Comparison of ENCODE assay signal across 15 cellular contexts in the genomic region with DNA sequence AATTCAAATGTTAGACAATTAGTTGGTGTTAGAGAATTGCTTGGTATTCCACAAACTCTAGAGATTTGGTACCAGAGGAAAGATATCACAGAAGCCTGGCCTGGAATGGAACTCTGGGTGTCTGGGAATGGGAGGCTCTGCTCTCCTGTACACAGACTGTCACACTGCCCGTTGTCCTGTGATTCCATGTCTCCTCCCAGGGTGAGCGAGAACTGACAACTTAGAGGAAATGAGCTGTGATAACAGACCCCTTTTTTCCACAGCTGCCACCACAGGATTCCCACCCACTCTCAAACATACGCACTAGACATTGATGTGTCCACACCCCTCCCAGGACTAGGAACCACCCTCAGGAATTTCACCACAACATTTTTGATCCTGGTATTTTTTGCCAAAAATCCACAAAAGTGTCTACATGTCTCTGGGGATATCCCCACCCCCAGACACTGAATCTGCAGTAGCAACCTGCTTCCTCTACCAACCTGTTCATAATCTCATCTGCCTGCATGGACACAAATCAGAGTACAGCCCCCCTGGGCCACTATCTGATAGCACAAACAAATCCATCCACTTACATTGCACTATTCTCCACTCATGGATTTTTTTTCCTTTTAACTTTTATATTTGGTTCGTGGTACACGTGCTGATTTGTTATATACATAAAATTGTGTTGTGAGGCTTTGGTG. TPM values are rescaled to one million over a fixed set of nuclear protein-coding genes. Genes with fewer than 3 reads are reported as not detected.
A peak's percentile ranks its signal among the peaks of the same experiment; 100 is the strongest.
DNase-seq lines count a peak whose midpoint lies in the region; ATAC-seq, FAIRE-seq and TF ChIP-seq lines count a peak whose summit lies in the region.
"Had no signal": no experiment of that assay in that cellular context is flagged by ENCODE, and none has a peak within 500 bp of the region (broad histone marks: within the 10 kb centered on the region; RNA-seq: fewer than 3 reads in every experiment).

No MANE protein-coding gene starts in this region.

- no peaks in the 10 kb centered on the region for H3K36me3 ChIP-seq in GM12878 (ENCODE audit: control insufficient read depth in 2 of 2, insufficient read depth in 2 of 2, low read length in 1 of 2)

- TF ChIP-seq RAD21 in GM12878 (IDR thresholded peaks at IDR 0.05; ENCODE audit: insufficient read depth, low read depth, low read length): no peak

- intact Hi-C loops in GM12878 (cut with micrococcal nuclease; ENCODE audit: unreplicated experiment): loop anchor here (5.0 kb wide), 2 partner anchors 115 to 345 kb away; partner anchors contain the start of genes ZNF138 and ZNF680

- in situ Hi-C loops in GM12878 (cut with MboI): loop anchor here (10.0 kb wide), 1 partner anchor 593 kb away; the partner anchor contains the start of gene ZNF736

- H2AFZ ChIP-seq in GM12878 (ENCODE audit: control insufficient read depth, low read depth, low read length): no peak overlapping the region

- H3K27ac ChIP-seq in GM12878 (ENCODE audit: control insufficient read depth, insufficient read depth): no peak overlapping the region

- peak overlapping the region; percentile 18; the same call in 1 of the 2 replicates for H3K4me3 ChIP-seq in GM12878

- CTCF ChIA-PET in GM12878 (lab: Yijun Ruan, JAX): interaction anchor here (0.6 to 1.3 kb wide), 4 partner anchors 10 to 129 kb away, joined by 3 to 4 read pairs (median 3); no protein-coding TSS in a partner anchor

- SMC1A ChIA-PET in GM12878 (lab: Charles Lee; ENCODE audit: uncharacterized antibody, unreplicated experiment): interaction anchor here (1.0 to 1.6 kb wide), 4 partner anchors 9 to 236 kb away, joined by 3 to 5 read pairs (median 3); partner anchors contain the start of gene ERV3-1

- H4K20me1 ChIP-seq in GM12878 (ENCODE audit: control insufficient read depth, insufficient read depth): no peaks in the 10 kb centered on the region

- no peaks in the 10 kb centered on the region for H3K27me3 ChIP-seq in GM12878 (replicated peaks in 1 of 2; ENCODE audit: control insufficient read depth in 2 of 2, insufficient read depth in 2 of 2, low read length in 1 of 2)

- FAIRE-seq in GM12878 (lab: Jason Lieb, UNC): no peak
- FAIRE-seq: keratinocyte had no signal

- ATAC-seq in GM12878 (peak; percentile 10; the same call in 1 of the 3 replicates), HG02571 (IDR thresholded peaks at IDR 0.05; ENCODE audit: unreplicated experiment) (no peak)
- ATAC-seq: sciatic nerve had no signal

- POLR2A ChIA-PET in GM12878 (lab: Charles Lee): no interaction called here

- peak overlapping the region; percentile 29 for H3K27ac Mint-ChIP-seq in progenitor cell of endocrine pancreas

- DNase-seq in DMS53 (lab: John Stamatoyannopoulos, UW): peak; percentile 34
- no peak for DNase-seq in DMS53 treated with DMSO at 0.1 percent for 48 hours (lab: John Stamatoyannopoulos, UW; ENCODE audit: unreplicated experiment)
- peak; percentile 6 for DNase-seq in NCI-H2227 treated with DMSO at 0.1 percent for 48 hours (lab: John Stamatoyannopoulos, UW)
- DNase-seq in GM12878 (ENCODE audit: low read depth, low spot score): no peak
- DNase-seq in progenitor cell of endocrine pancreas (ENCODE audit: low spot score, unreplicated experiment): no peak
- DNase-seq in activated CD8-positive, alpha-beta memory T cell treated with anti-CD3 and anti-CD28 coated beads, Interleukin-2, amount 50 U/mL, for 4 hours: no peak
- no peak for DNase-seq in DMS153 treated with DMSO at 0.1 percent for 48 hours (lab: John Stamatoyannopoulos, UW; ENCODE audit: unreplicated experiment)
- DNase-seq: 8988T; amygdala; effector CD8-positive, alpha-beta T cell; foreskin melanocyte; NCI-H748 treated with DMSO at 0.1 percent for 48 hours had no signal

- H3K4me2 ChIP-seq in GM12878 (ENCODE audit: control insufficient read depth, insufficient read depth): 0 out of 2 replicates have a peak overlapping the region, but pooled peaks have one; percentile 27

- H3K4me1 Mint-ChIP-seq in progenitor cell of endocrine pancreas (ENCODE audit: low read depth): peaks cover 31% of the 10 kb centered on the region

- peaks cover 10% of the 10 kb centered on the region for H3K9me3 ChIP-seq in GM12878 (replicated peaks; ENCODE audit: control insufficient read depth, insufficient read depth, low read length)

- peaks cover 14% of the 10 kb centered on the region for H3K9me3 Mint-ChIP-seq in progenitor cell of endocrine pancreas (ENCODE audit: low read depth)

- TF ChIP-seq POLR2A in GM12878 (IDR thresholded peaks at IDR 0.05; ENCODE audit: low read depth, low read length): no peak

- peaks cover 15% of the 10 kb centered on the region for H3K36me3 Mint-ChIP-seq in progenitor cell of endocrine pancreas (ENCODE audit: insufficient read depth)

- RAD21 ChIA-PET in GM12878 (lab: Charles Lee; ENCODE audit: unreplicated experiment): interaction anchor here (0.6 to 1.7 kb wide), 3 partner anchors 113 to 601 kb away, joined by 3 read pairs; no protein-coding TSS in a partner anchor

- no peak for TF ChIP-seq EP300 in GM12878 (IDR thresholded peaks at IDR 0.05; ENCODE audit: borderline replicate concordance in 1 of 2, control insufficient read depth in 1 of 2, low read depth in 2 of 2, low read length in 2 of 2)

- TF ChIP-seq CTCF in GM12878 (IDR thresholded peaks at IDR 0.05 in 2 of 3, conservative IDR thresholded peaks at IDR 0.05 in 1 of 3; ENCODE audit: control insufficient read depth in 2 of 3, extremely low read depth in 1 of 3, insufficient read depth in 1 of 3, low read depth in 3 of 3, low read length in 3 of 3): no peak
- TF ChIP-seq CTCF in progenitor cell of endocrine pancreas (IDR thresholded peaks at IDR 0.05; ENCODE audit: unreplicated experiment): no peak

- 85% methylated on average over 5 of the region's 5 CpGs for WGBS in GM12878 (ENCODE audit: insufficient coverage, insufficient replicate concordance, low lambda C conversion rate, missing lambda C conversion rate)

- no peaks in the 10 kb centered on the region for H3K27me3 Mint-ChIP-seq in progenitor cell of endocrine pancreas

- H3K9ac ChIP-seq in GM12878 (ENCODE audit: control insufficient read depth, insufficient read depth, low read length): no peak overlapping the region

- H3K79me2 ChIP-seq in GM12878 (ENCODE audit: control insufficient read depth, insufficient read depth, low read length): peaks cover 53% of the 10 kb centered on the region

- no peaks in the 10 kb centered on the region for H3K4me1 ChIP-seq in GM12878 (ENCODE audit: control insufficient read depth, insufficient read depth, low read length)

- H3K4me3 Mint-ChIP-seq in progenitor cell of endocrine pancreas (ENCODE audit: low read depth): no peak overlapping the region

- BruUV-seq in GM12878 (replicated peaks; lab: Mats Ljungman, UMichigan): no TSS peak

TF ChIP-seq in GM12878, 131 proteins besides CTCF, POLR2A, EP300 and RAD21:
- TF ChIP-seq ZSCAN29 (IDR thresholded peaks at IDR 0.05) (peak; percentile 79; the same call in 1 of the 2 replicates), IRF4 (IDR thresholded peaks at IDR 0.05; ENCODE audit: low read depth, low read length) (no peak), IKZF2 (IDR thresholded peaks at IDR 0.05) (0 out of 4 replicates have a peak, but pooled peaks of 1 of the 2 experiments have one; percentile 34), IKZF1 (conservative IDR thresholded peaks at IDR 0.05) (peak; percentile 47; the same call in 1 of the 2 replicates)

RNA-seq across cellular contexts. Expression of gene ZNF273, which starts 4.7 kb away (rescaled TPM):
- total RNA-seq in GM12878 (2013; cell fraction: nucleolus; rRNA removed): 29.6 and 33.3 TPM in 2 replicates
- total RNA-seq in GM12878 (2014; rRNA removed) (7.2 and 10.8 TPM in 2 replicates), GM12878 (2014; rRNA removed; fragmentation: Illumina TruSeq; extraction: Trizol) (10.6 and 12.3 TPM in 2 replicates), GM12878 (2021) (4.9 and 5.5 TPM in 2 replicates), progenitor cell of endocrine pancreas (12.3 and 13.7 TPM in 2 replicates)
- 2.5 TPM for polyA plus RNA-seq in GM12878 (2011; ENCODE audit: low read depth)
- polyA plus RNA-seq in GM12878 (2011; rRNA removed) (11.2 and 17.9 TPM in 2 replicates), GM12878 (2014; fragmentation: Illumina TruSeq; extraction: Trizol) (8.2 and 8.5 TPM in 2 replicates), GM12878 (2014; fragmentation: Nextera tagmentation; extraction: Ambion mirVana) (10 to 100 TPM in 1 of 2 experiments, 1 to 10 TPM in 1; 5.1 to 10.3 TPM), GM12878 (2014; rRNA removed) (4.3 and 4.8 TPM in 2 replicates), GM12878 (2016; fragmentation: Nextera tagmentation; extraction: Ambion mirVana) (10 to 100 TPM in 1 of 2 experiments, 1 to 10 TPM in 1; 7.3 to 10.4 TPM)
- 5.3 and 5.4 TPM in 2 replicates for polyA plus RNA-seq in GM12878 (2011; cell fraction: cytosol; rRNA removed)
- 3.7 and 4.1 TPM in 2 replicates for polyA plus RNA-seq in GM12878 (2011; cell fraction: nucleus; rRNA removed)
- polyA plus RNA-seq in GM12878 (2012): 3.7 and 4.0 TPM in 2 replicates
- polyA minus RNA-seq in GM12878 (2011; rRNA and poly(A)+ RNA removed): 8.4 and 8.6 TPM in 2 replicates
- 4.6 and 5.1 TPM in 2 replicates for polyA minus RNA-seq in GM12878 (2011; cell fraction: cytosol; rRNA and poly(A)+ RNA removed)
- 6.0 and 10.1 TPM in 2 replicates for polyA minus RNA-seq in GM12878 (2011; cell fraction: nucleus; rRNA and poly(A)+ RNA removed)

Comparison
In these comparisons a context has a peak if more than half of its experiments do, and no peak if none do; other contexts are left out.
1. DNase-seq: peak in DMS53 (single experiment) and NCI-H2227 treated with DMSO at 0.1 percent for 48 hours (single experiment); none in DMS53 treated with DMSO at 0.1 percent for 48 hours (single experiment), GM12878 (single experiment), progenitor cell of endocrine pancreas (single experiment), activated CD8-positive, alpha-beta memory T cell treated with anti-CD3 and anti-CD28 coated beads, Interleukin-2, amount 50 U/mL, for 4 hours (single experiment) and DMS153 treated with DMSO at 0.1 percent for 48 hours (single experiment).